Comparison of ENCODE assay signal across 1 cellular context in the genomic region with DNA sequence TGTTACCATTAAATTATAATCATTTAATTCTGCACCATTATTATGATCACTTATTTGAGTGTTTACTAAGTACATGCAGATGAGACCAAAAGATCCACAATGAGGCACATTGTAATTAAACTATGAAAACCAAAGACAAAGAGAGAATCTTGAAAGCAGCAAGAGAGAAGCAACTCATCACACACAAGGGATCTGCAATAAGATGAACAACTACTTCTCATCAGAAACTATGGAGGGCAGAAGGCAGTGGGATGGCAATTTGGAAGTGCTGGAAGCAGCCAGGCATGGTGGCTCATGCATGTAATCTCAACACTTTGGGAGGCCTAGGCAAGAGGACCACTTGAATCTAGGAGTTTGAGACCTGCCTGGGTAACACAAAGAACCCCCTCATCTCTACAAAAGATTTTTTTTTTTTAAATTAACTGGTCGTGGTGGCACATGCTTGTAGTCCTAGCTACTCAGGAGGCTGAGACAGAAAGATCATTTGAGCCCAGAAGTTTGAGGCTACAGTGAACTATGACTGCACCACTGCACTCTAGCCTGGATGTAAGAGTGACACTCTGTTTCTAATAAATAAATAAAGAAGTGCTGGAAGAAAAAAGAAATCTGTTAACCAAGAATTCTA.
TF ChIP-seq lines count a peak whose summit lies in the region.

No MANE protein-coding gene starts in this region.

TF ChIP-seq in GM12878, 131 proteins besides CTCF, POLR2A, EP300 and RAD21 (continued from another document):
- TF ChIP-seq, protein P1, sequence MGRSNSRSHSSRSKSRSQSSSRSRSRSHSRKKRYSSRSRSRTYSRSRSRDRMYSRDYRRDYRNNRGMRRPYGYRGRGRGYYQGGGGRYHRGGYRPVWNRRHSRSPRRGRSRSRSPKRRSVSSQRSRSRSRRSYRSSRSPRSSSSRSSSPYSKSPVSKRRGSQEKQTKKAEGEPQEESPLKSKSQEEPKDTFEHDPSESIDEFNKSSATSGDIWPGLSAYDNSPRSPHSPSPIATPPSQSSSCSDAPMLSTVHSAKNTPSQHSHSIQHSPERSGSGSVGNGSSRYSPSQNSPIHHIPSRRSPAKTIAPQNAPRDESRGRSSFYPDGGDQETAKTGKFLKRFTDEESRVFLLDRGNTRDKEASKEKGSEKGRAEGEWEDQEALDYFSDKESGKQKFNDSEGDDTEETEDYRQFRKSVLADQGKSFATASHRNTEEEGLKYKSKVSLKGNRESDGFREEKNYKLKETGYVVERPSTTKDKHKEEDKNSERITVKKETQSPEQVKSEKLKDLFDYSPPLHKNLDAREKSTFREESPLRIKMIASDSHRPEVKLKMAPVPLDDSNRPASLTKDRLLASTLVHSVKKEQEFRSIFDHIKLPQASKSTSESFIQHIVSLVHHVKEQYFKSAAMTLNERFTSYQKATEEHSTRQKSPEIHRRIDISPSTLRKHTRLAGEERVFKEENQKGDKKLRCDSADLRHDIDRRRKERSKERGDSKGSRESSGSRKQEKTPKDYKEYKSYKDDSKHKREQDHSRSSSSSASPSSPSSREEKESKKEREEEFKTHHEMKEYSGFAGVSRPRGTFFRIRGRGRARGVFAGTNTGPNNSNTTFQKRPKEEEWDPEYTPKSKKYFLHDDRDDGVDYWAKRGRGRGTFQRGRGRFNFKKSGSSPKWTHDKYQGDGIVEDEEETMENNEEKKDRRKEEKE (IDR thresholded peaks at IDR 0.05) = no peak
- TF ChIP-seq SMARCA5 (IDR thresholded peaks at IDR 0.05) = 0 out of 2 replicates have a peak, but pooled peaks have one; percentile 19
- peak; percentile 99 for TF ChIP-seq CBX5 (IDR thresholded peaks at IDR 0.05; ENCODE audit: low read depth)
- 0 out of 2 replicates have a peak, but pooled peaks have one; percentile 34 for TF ChIP-seq CBX3 (IDR thresholded peaks at IDR 0.05; ENCODE audit: borderline replicate concordance, low read depth)
- TF ChIP-seq, protein P2, sequence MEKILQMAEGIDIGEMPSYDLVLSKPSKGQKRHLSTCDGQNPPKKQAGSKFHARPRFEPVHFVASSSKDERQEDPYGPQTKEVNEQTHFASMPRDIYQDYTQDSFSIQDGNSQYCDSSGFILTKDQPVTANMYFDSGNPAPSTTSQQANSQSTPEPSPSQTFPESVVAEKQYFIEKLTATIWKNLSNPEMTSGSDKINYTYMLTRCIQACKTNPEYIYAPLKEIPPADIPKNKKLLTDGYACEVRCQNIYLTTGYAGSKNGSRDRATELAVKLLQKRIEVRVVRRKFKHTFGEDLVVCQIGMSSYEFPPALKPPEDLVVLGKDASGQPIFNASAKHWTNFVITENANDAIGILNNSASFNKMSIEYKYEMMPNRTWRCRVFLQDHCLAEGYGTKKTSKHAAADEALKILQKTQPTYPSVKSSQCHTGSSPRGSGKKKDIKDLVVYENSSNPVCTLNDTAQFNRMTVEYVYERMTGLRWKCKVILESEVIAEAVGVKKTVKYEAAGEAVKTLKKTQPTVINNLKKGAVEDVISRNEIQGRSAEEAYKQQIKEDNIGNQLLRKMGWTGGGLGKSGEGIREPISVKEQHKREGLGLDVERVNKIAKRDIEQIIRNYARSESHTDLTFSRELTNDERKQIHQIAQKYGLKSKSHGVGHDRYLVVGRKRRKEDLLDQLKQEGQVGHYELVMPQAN (conservative IDR thresholded peaks at IDR 0.05) = no peak
TF ChIP-seq in GM12878: peak in this region for 6.
